Comparison of ENCODE assay signal across 2 cellular contexts in genomic region chr20:35463455-35464300, GRCh38.
A peak's percentile ranks its signal among the peaks of the same experiment; 100 is the strongest.
TF ChIP-seq lines count a peak whose summit lies in the region.

No MANE protein-coding gene starts in this region.

TF ChIP-seq in GM23338, 12 proteins besides CTCF, POLR2A, EP300 and RAD21:
- TF ChIP-seq ZNF462 (CRISPR knock-in tag; IDR thresholded peaks at IDR 0.05) (no peak), STAT1 (IDR thresholded peaks at IDR 0.05; ENCODE audit: unreplicated experiment) (no peak), EZH2 (IDR thresholded peaks at IDR 0.05; ENCODE audit: low read depth, unreplicated experiment) (no peak), ZNF114 (CRISPR knock-in tag; IDR thresholded peaks at IDR 0.05) (no peak), ZNF331 (CRISPR knock-in tag; IDR thresholded peaks at IDR 0.05; ENCODE audit: low read depth) (no peak), NANOG (IDR thresholded peaks at IDR 0.05; ENCODE audit: borderline replicate concordance) (no peak), POLR2AphosphoS5 (IDR thresholded peaks at IDR 0.05; ENCODE audit: low read depth) (no peak), JUNB (IDR thresholded peaks at IDR 0.05; ENCODE audit: unreplicated experiment) (no peak)

TF ChIP-seq in HepG2, 621 proteins besides CTCF, POLR2A, EP300 and RAD21 (continues in another document):
- TF ChIP-seq ZNF678 (CRISPR knock-in tag; IDR thresholded peaks at IDR 0.05): no peak
- 0 out of 2 replicates have a peak, but pooled peaks have one; percentile 55 for TF ChIP-seq ZNF691 (CRISPR knock-in tag; IDR thresholded peaks at IDR 0.05; ENCODE audit: borderline replicate concordance, low read depth)
- no peak for TF ChIP-seq ZBTB42 (CRISPR knock-in tag; IDR thresholded peaks at IDR 0.05)
- no peak for TF ChIP-seq RFX5 (IDR thresholded peaks at IDR 0.05; ENCODE audit: low read depth, low read length)
- TF ChIP-seq TRIM22 (IDR thresholded peaks at IDR 0.05): no peak
- no peak for TF ChIP-seq ZNF883 (CRISPR knock-in tag; IDR thresholded peaks at IDR 0.05; ENCODE audit: not compliant biosample characterization)
- TF ChIP-seq ZNF260 (CRISPR knock-in tag; IDR thresholded peaks at IDR 0.05; ENCODE audit: borderline replicate concordance, low read depth): no peak
- TF ChIP-seq RERE (CRISPR knock-in tag; IDR thresholded peaks at IDR 0.05; ENCODE audit: low read depth): no peak
- peak; percentile 51; the same call in 1 of the 2 replicates for TF ChIP-seq KAT8 (CRISPR knock-in tag; IDR thresholded peaks at IDR 0.05)
- no peak for TF ChIP-seq NFATC3 (CRISPR knock-in tag; IDR thresholded peaks at IDR 0.05)
- TF ChIP-seq CENPT (CRISPR knock-in tag; IDR thresholded peaks at IDR 0.05; ENCODE audit: low read depth): no peak
- TF ChIP-seq PHB2 (IDR thresholded peaks at IDR 0.05; ENCODE audit: partially characterized antibody): no peak
- no peak for TF ChIP-seq ZNF225 (CRISPR knock-in tag; IDR thresholded peaks at IDR 0.05)
- TF ChIP-seq SMAD3 (CRISPR knock-in tag; IDR thresholded peaks at IDR 0.05): peak; percentile 70; the same call in 1 of the 2 replicates
- TF ChIP-seq ZFP36 (IDR thresholded peaks at IDR 0.05; ENCODE audit: borderline replicate concordance, low read depth, low read length, partially characterized antibody): no peak
- TF ChIP-seq THAP11 (CRISPR knock-in tag; IDR thresholded peaks at IDR 0.05): 0 out of 2 replicates have a peak, but pooled peaks have one; percentile 19
- peak; percentile 47; the same call in 1 of the 2 replicates for TF ChIP-seq IRF1 (CRISPR knock-in tag; IDR thresholded peaks at IDR 0.05; ENCODE audit: low read depth)
- TF ChIP-seq ZNF781 (CRISPR knock-in tag; IDR thresholded peaks at IDR 0.05; ENCODE audit: borderline replicate concordance, not compliant biosample characterization): no peak
- TF ChIP-seq ZNF30 (CRISPR knock-in tag; IDR thresholded peaks at IDR 0.05): no peak
- TF ChIP-seq DMTF1 (CRISPR knock-in tag; IDR thresholded peaks at IDR 0.05): no peak
- TF ChIP-seq ZNF101 (CRISPR knock-in tag; IDR thresholded peaks at IDR 0.05; ENCODE audit: borderline replicate concordance, low read depth): 0 out of 2 replicates have a peak, but pooled peaks have one; percentile 58
- TF ChIP-seq SIN3B (IDR thresholded peaks at IDR 0.05; ENCODE audit: low read length): 0 out of 2 replicates have a peak, but pooled peaks have one; percentile 48
- TF ChIP-seq SETDB1 (CRISPR knock-in tag; IDR thresholded peaks at IDR 0.05; ENCODE audit: borderline replicate concordance): no peak
- TF ChIP-seq ZBTB33 (CRISPR knock-in tag; IDR thresholded peaks at IDR 0.05): peak; percentile 91
- peak; percentile 64; the same call in 1 of the 2 replicates for TF ChIP-seq IRF2 (CRISPR knock-in tag; IDR thresholded peaks at IDR 0.05)
- TF ChIP-seq CSRNP1 (CRISPR knock-in tag; IDR thresholded peaks at IDR 0.05): 0 out of 2 replicates have a peak, but pooled peaks have one; percentile 23
- no peak for TF ChIP-seq PREB (CRISPR knock-in tag; IDR thresholded peaks at IDR 0.05)
- no peak for TF ChIP-seq CCAR2 (optimal IDR thresholded peaks at IDR 0.05; ENCODE audit: low read depth, low read length)
- TF ChIP-seq ZNF878 (CRISPR knock-in tag; IDR thresholded peaks at IDR 0.05): no peak
- TF ChIP-seq SKIL (CRISPR knock-in tag; IDR thresholded peaks at IDR 0.05; ENCODE audit: borderline replicate concordance): no peak
- no peak for TF ChIP-seq PHF20 (CRISPR knock-in tag; IDR thresholded peaks at IDR 0.05)
- TF ChIP-seq ZBTB49 (CRISPR knock-in tag; IDR thresholded peaks at IDR 0.05; ENCODE audit: borderline replicate concordance): no peak
- peak in 1 of 2 experiments; percentile 45; a peak in 1 of 4 replicates for TF ChIP-seq KLF16 (CRISPR knock-in tag; IDR thresholded peaks at IDR 0.05)
